Comparison of ENCODE assay signal across 2 cellular contexts in the genomic region with DNA sequence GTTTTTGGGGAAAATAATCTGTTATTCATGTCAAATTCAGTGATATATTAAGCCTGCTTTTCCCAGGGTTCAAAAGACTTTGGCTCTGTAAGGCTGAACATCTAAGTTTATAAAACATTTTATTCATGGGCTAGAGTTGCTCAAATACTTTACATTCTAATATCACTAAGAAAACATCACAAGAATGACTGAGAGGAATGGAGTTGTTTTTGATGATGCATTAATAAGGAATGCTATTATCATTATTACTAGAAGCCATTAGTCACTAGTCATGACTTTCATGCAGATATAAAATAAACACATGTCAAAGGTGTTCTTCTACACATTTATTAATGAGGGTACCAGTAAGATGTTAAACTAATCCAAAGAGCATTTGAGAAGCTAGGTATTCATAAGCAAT.
TF ChIP-seq lines count a peak whose summit lies in the region.

No MANE protein-coding gene starts in this region.

TF ChIP-seq in A549, 52 proteins besides CTCF, POLR2A, EP300 and RAD21:
- TF ChIP-seq ZFP36 (IDR thresholded peaks at IDR 0.05; ENCODE audit: borderline replicate concordance, partially characterized antibody) = no peak
- TF ChIP-seq FOSL2 (IDR thresholded peaks at IDR 0.05) = no peak
- TF ChIP-seq FOSL2 (CRISPR knock-in tag; IDR thresholded peaks at IDR 0.05) = peak; percentile 39

TF ChIP-seq in IMR-90, 13 proteins besides CTCF, POLR2A, EP300 and RAD21:
- TF ChIP-seq NFE2L2 (IDR thresholded peaks at IDR 0.05; ENCODE audit: low read depth, low read length) = no peak
- TF ChIP-seq, protein P1, sequence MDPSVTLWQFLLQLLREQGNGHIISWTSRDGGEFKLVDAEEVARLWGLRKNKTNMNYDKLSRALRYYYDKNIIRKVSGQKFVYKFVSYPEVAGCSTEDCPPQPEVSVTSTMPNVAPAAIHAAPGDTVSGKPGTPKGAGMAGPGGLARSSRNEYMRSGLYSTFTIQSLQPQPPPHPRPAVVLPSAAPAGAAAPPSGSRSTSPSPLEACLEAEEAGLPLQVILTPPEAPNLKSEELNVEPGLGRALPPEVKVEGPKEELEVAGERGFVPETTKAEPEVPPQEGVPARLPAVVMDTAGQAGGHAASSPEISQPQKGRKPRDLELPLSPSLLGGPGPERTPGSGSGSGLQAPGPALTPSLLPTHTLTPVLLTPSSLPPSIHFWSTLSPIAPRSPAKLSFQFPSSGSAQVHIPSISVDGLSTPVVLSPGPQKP (IDR thresholded peaks at IDR 0.05; ENCODE audit: borderline replicate concordance, low read depth, low read length) = no peak
